ENCODE assay signal across 11 cellular contexts in the genomic region with DNA sequence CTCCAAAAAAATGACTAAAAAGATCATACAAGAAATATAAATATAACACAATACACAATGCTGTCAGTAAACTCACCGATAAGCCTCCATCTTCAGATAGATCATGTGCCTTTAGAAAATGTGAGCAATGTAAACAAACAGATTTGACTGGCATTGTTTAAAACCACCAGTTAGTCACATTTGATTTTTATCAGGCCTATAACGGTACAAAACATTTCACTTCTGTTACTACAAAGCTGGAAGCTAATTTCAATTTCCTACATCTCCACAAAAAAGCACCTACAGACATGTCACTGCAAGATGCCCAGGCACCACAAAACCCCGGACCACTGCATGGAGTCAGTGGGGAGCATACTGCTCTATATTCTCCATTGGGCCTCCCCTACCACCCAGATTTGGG. TPM values are rescaled to one million over a fixed set of nuclear protein-coding genes. Genes with fewer than 3 reads are reported as not detected.
DNase-seq lines count a peak whose midpoint lies in the region; ATAC-seq, FAIRE-seq and TF ChIP-seq lines count a peak whose summit lies in the region.
"Had no signal": no experiment of that assay in that cellular context is flagged by ENCODE, and none has a peak within 500 bp of the region (broad histone marks: within the 10 kb centered on the region; RNA-seq: fewer than 3 reads in every experiment).

No MANE protein-coding gene starts in this region.

- POLR2A ChIA-PET in SK-N-SH (lab: Yijun Ruan, JAX): no interaction called here

- H3K79me2 ChIP-seq in SK-N-SH (ENCODE audit: insufficient read depth): peaks cover 21% of the 10 kb centered on the region; the same call in 1 of the 2 replicates

- no peak for TF ChIP-seq RAD21 in SK-N-SH (IDR thresholded peaks at IDR 0.05; ENCODE audit: low read length)

- CTCF ChIA-PET in SK-N-SH (lab: Yijun Ruan, JAX): interaction anchor here (0.6 to 1.3 kb wide), 4 partner anchors 11 to 49 kb away, joined by 3 to 6 read pairs (median 4); no protein-coding TSS in a partner anchor

- TF ChIP-seq EP300 in SK-N-SH (IDR thresholded peaks at IDR 0.05; ENCODE audit: borderline replicate concordance in 1 of 2, low read depth in 1 of 2, low read length in 1 of 2): no peak

- H3K36me3 ChIP-seq in SK-N-SH (replicated peaks in 1 of 2; ENCODE audit: control insufficient read depth in 1 of 2, insufficient read depth in 2 of 2, low read length in 1 of 2): no peaks in the 10 kb centered on the region
- no peaks in the 10 kb centered on the region for H3K36me3 ChIP-seq in small intestine (ENCODE audit: control insufficient read depth in 2 of 2, insufficient read depth in 2 of 2, low read length in 2 of 2)
- H3K36me3 ChIP-seq in H7 (replicated peaks; ENCODE audit: control insufficient read depth, insufficient read depth, low read length): no peaks in the 10 kb centered on the region
- H3K36me3 ChIP-seq in HAP-1 (replicated peaks): no peaks in the 10 kb centered on the region
- H3K36me3 ChIP-seq: colonic mucosa had no signal

- no peak for ATAC-seq in HG03457 (IDR thresholded peaks at IDR 0.05; ENCODE audit: unreplicated experiment)

- H3K4me3 ChIP-seq in SK-N-SH (ENCODE audit: low read depth in 2 of 2, low read length in 1 of 2) (peak overlapping the region; percentile 14 to 51; a peak in 3 of 4 replicates), small intestine (ENCODE audit: low read depth in 1 of 2, low read length in 2 of 2) (no peak overlapping the region), H7 (ENCODE audit: insufficient read depth, low read depth, low read length) (no peak overlapping the region), HAP-1 (no peak overlapping the region)
- H3K4me3 ChIP-seq: colonic mucosa had no signal

- H2AFZ ChIP-seq in SK-N-SH (ENCODE audit: low read depth): no peak overlapping the region

- H3K27ac ChIP-seq in SK-N-SH (ENCODE audit: low read depth in 2 of 2, low read length in 1 of 2) (peak overlapping the region; percentile 83 to 92), small intestine (ENCODE audit: low read depth in 1 of 2, low read length in 1 of 2) (peak overlapping the region; percentile 39 to 61)
- H3K27ac ChIP-seq: colonic mucosa had no signal

- peak overlapping the region; percentile 35; the same call in 1 of the 2 replicates for H3K9ac ChIP-seq in SK-N-SH

- no peaks in the 10 kb centered on the region; the same call in 1 of the 2 replicates for H4K20me1 ChIP-seq in SK-N-SH (ENCODE audit: insufficient read depth)

- no peaks in the 10 kb centered on the region for H3K9me3 ChIP-seq in SK-N-SH
- no peaks in the 10 kb centered on the region for H3K9me3 ChIP-seq in small intestine (ENCODE audit: control insufficient read depth, low read depth)
- H3K9me3 ChIP-seq in HAP-1: no peaks in the 10 kb centered on the region
- H3K9me3 ChIP-seq: colonic mucosa had no signal

- WGBS in SK-N-SH (ENCODE audit: low lambda C conversion rate): 31% methylated on average over 3 of the region's 3 CpGs
- WGBS in small intestine, 3 donors: 10 to 21% (median 13%) methylated on average over 3 of the region's 3 CpGs

- FAIRE-seq in small intestine (lab: Jason Lieb, UNC): no peak

- H3K27me3 ChIP-seq in SK-N-SH (ENCODE audit: insufficient read depth): no peaks in the 10 kb centered on the region
- no peaks in the 10 kb centered on the region for H3K27me3 ChIP-seq in small intestine (ENCODE audit: control insufficient read depth in 2 of 2, insufficient read depth in 2 of 2, low read length in 2 of 2)
- H3K27me3 ChIP-seq in H7 (ENCODE audit: control insufficient read depth, insufficient read depth, low read length): no peaks in the 10 kb centered on the region
- no peaks in the 10 kb centered on the region for H3K27me3 ChIP-seq in HAP-1 (ENCODE audit: low read depth)
- H3K27me3 ChIP-seq: colonic mucosa had no signal

- H3K4me1 ChIP-seq in SK-N-SH (ENCODE audit: control insufficient read depth in 1 of 2, insufficient read depth in 2 of 2, low read depth in 1 of 2, low read length in 1 of 2) (peaks cover 24 to 25% of the 10 kb centered on the region in 2 experiments), small intestine (ENCODE audit: control insufficient read depth in 2 of 2, insufficient read depth in 1 of 2, low read depth in 1 of 2, low read length in 1 of 2) (peaks cover 13 to 39% of the 10 kb centered on the region in 2 donors), HAP-1 (no peaks in the 10 kb centered on the region)

- no peaks in the 10 kb centered on the region for H3K9me2 ChIP-seq in SK-N-SH

- no peak for TF ChIP-seq CTCF in SK-N-SH (IDR thresholded peaks at IDR 0.05)

- peaks cover 46% of the 10 kb centered on the region for H3F3A ChIP-seq in SK-N-SH (replicated peaks; ENCODE audit: insufficient read depth)

- in situ Hi-C loops in HAP-1 (cut with MboI; ENCODE audit: low sequenced_read_pairs): no loop called here

- H3K4me2 ChIP-seq in SK-N-SH: peak overlapping the region; percentile 80

- peak; percentile 47 for DNase-seq in HCEC 1CT
- no peak for DNase-seq in SK-N-SH
- peak; percentile 40 for DNase-seq in fibroblast of peridontal ligament (ENCODE audit: extremely low read depth)
- no peak for DNase-seq in small intestine
- no peak for DNase-seq in H7
- no peak for DNase-seq in HAP-1 (ENCODE audit: low spot score in 2 of 2)
- no peak for DNase-seq in NCI-H446 (lab: John Stamatoyannopoulos, UW)
- DNase-seq: NCI-H1930; stimulated activated naive CD4-positive, alpha-beta T cell treated with Interleukin-2 at 50 U/mL for 16 hours had no signal

TF ChIP-seq in SK-N-SH, 30 proteins besides CTCF, POLR2A, EP300 and RAD21:
- TF ChIP-seq TCF12 (IDR thresholded peaks at IDR 0.05): no peak
- TF ChIP-seq, protein P1, sequence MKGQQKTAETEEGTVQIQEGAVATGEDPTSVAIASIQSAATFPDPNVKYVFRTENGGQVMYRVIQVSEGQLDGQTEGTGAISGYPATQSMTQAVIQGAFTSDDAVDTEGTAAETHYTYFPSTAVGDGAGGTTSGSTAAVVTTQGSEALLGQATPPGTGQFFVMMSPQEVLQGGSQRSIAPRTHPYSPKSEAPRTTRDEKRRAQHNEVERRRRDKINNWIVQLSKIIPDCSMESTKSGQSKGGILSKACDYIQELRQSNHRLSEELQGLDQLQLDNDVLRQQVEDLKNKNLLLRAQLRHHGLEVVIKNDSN (IDR thresholded peaks at IDR 0.05; ENCODE audit: borderline replicate concordance, low read depth): 0 out of 2 replicates have a peak, but pooled peaks have one; percentile 14
- TF ChIP-seq GATA2 (CRISPR knock-in tag; IDR thresholded peaks at IDR 0.05): no peak
- TF ChIP-seq YY1 (IDR thresholded peaks at IDR 0.05; ENCODE audit: low read depth): no peak
- TF ChIP-seq POLR2AphosphoS5 (IDR thresholded peaks at IDR 0.05; ENCODE audit: low read depth, low read length): no peak

RNA-seq across cellular contexts. Expression of a gene that starts 18.9 kb away (rescaled TPM):
- polyA plus RNA-seq in SK-N-SH (2012; rRNA removed): 6.3 and 7.7 TPM in 2 replicates
- 7.8 TPM in 2 replicates for polyA plus RNA-seq in SK-N-SH (2012; cell fraction: cytosol; rRNA removed)
- 7.5 and 10.0 TPM in 2 replicates for polyA plus RNA-seq in SK-N-SH (2012; cell fraction: nucleus; rRNA removed)
- 10 to 100 TPM in 2 of 3 donors, 1 to 10 TPM in 1; 7.6 to 12.3 (median 10.5) TPM for polyA plus RNA-seq in small intestine
- 19.4 and 20.1 TPM in 2 replicates for total RNA-seq in H7 (2014; rRNA removed; shearing (Covaris generic))

Comparison
In these comparisons a context has a peak if more than half of its experiments do, and no peak if none do; other contexts are left out.
1. DNase-seq: peak in HCEC 1CT (single experiment) and fibroblast of peridontal ligament (single experiment); none in SK-N-SH (single experiment), small intestine (single experiment), H7 (single experiment), HAP-1 (0 of 2) and NCI-H446 (0 of 2).
2. H3K4me3 ChIP-seq: peak in SK-N-SH (2 of 2); none in small intestine (0 of 2), H7 (single experiment) and HAP-1 (single experiment).